Comparison of ENCODE assay signal across 16 cellular contexts in the genomic region with DNA sequence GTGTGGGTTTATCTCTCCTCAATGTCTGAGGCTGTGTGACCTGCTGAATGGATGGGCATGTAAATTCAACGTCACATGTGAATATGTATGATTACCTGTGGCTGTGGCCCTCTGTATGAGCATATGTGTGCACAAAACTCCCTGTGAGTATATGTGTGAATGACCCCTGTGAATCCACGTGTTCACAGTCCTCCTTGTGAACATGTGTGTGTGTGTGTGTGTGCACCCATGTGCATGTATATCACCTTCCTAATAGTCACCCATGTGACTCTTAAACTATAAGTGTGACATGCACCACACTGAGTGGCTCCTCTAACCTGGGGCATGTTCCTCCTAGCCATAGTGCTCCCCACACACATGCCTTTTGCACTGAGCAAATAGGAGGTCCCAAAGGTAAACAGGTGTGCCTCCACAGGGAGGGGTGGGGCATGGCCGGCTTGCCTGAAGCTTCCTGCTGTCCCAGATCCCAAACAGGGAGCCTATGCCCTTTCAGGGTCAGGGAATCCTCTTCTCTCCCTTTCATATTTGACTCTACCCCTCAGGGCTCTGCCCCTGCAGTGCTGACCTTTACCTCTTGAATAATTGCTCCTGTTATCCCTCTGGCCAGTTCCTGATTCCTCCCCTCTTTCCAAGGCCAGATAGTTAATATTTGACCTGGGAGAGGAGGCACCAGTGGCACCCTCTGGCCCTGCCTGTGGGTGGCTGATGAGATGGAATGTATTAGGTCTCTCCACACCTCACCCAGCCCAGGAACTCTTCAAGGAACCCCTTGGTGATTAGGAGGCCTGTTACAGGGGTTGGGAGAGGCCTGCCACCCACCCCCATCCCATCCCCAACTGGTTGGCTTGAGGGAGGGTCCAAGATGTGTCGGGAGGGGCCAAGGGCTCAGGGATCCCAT. TPM values are rescaled to one million over a fixed set of nuclear protein-coding genes. Genes with fewer than 3 reads are reported as not detected.
DNase-seq lines count a peak whose midpoint lies in the region; ATAC-seq and TF ChIP-seq lines count a peak whose summit lies in the region.
"Had no signal": no experiment of that assay in that cellular context is flagged by ENCODE, and none has a peak within 500 bp of the region (broad histone marks: within the 10 kb centered on the region; RNA-seq: fewer than 3 reads in every experiment).

No MANE protein-coding gene starts in this region.

- H3K36me3 Mint-ChIP-seq in activated CD4-positive, alpha-beta T cell treated with anti-CD3 and anti-CD28 coated beads, Interleukin-2, amount 10 ng/mL, durations not matched to agents 24 days and 14 days (ENCODE audit: low read depth), result peaks cover 2% of the 10 kb centered on the region
- peaks cover 4% of the 10 kb centered on the region for H3K36me3 Mint-ChIP-seq in brain
- H3K36me3 Mint-ChIP-seq in memory B cell, result no peaks in the 10 kb centered on the region
- H3K36me3 Mint-ChIP-seq in stimulated activated effector memory CD8-positive, alpha-beta T cell treated with anti-CD3 and anti-CD28 coated beads, Interleukin-12 subunit alpha, Interleukin-12 subunit beta, amount 100 ng/mL, for 72 hours, result no peaks in the 10 kb centered on the region

- peak overlapping the region; percentile 71 for H3K4me3 Mint-ChIP-seq in activated CD4-positive, alpha-beta T cell treated with anti-CD3 and anti-CD28 coated beads, Interleukin-2, amount 10 ng/mL, durations not matched to agents 24 days and 14 days
- H3K4me3 Mint-ChIP-seq in brain, result peak overlapping the region; percentile 78 to 87 (median 82)
- peak overlapping the region; percentile 77 for H3K4me3 Mint-ChIP-seq in memory B cell
- H3K4me3 Mint-ChIP-seq in stimulated activated effector memory CD8-positive, alpha-beta T cell treated with anti-CD3 and anti-CD28 coated beads, Interleukin-12 subunit alpha, Interleukin-12 subunit beta, amount 100 ng/mL, for 72 hours, result peak overlapping the region; percentile 60

- DNase-seq in activated CD4-positive, alpha-beta T cell treated with anti-CD3 and anti-CD28 coated beads, Interleukin-2, amount 10 ng/mL, durations not matched to agents 24 days and 14 days, result no peak
- no peak for DNase-seq in activated CD4-positive, alpha-beta T cell treated with anti-CD3 and anti-CD28 coated beads, Interleukin-2, amount 50 U/mL, for 1 hour
- no peak for DNase-seq in memory B cell (ENCODE audit: low spot score in 2 of 2)
- DNase-seq in stimulated activated effector memory CD8-positive, alpha-beta T cell treated with anti-CD3 and anti-CD28 coated beads, Interleukin-12 subunit alpha, Interleukin-12 subunit beta, amount 100 ng/mL, for 72 hours (ENCODE audit: low spot score in 2 of 2), result no peak
- DNase-seq in NCI-H1417 treated with DMSO at 0.1 percent for 48 hours (lab: John Stamatoyannopoulos, UW), result no peak
- DNase-seq in tibial artery, result no peak
- DNase-seq: 8988T; activated CD4-positive, alpha-beta T cell treated with anti-CD3 and anti-CD28 coated beads for 1 hour; EL; MV-4-11; NCI-H526 treated with DMSO at 0.1 percent for 48 hours; SHP77 treated with DMSO at 0.1 percent for 48 hours; substantia nigra had no signal

- no peak overlapping the region for H3K4me3 ChIP-seq in tibial artery

- no peaks in the 10 kb centered on the region for H3K9me3 Mint-ChIP-seq in activated CD4-positive, alpha-beta T cell treated with anti-CD3 and anti-CD28 coated beads, Interleukin-2, amount 10 ng/mL, durations not matched to agents 24 days and 14 days
- no peaks in the 10 kb centered on the region for H3K9me3 Mint-ChIP-seq in brain
- H3K9me3 Mint-ChIP-seq in memory B cell, result no peaks in the 10 kb centered on the region
- H3K9me3 Mint-ChIP-seq in stimulated activated effector memory CD8-positive, alpha-beta T cell treated with anti-CD3 and anti-CD28 coated beads, Interleukin-12 subunit alpha, Interleukin-12 subunit beta, amount 100 ng/mL, for 72 hours, result no peaks in the 10 kb centered on the region

- peaks cover 0 to 15% (median 14%) of the 10 kb centered on the region in 4 donors for H3K4me1 ChIP-seq in tibial artery

- H3K27me3 ChIP-seq in tibial artery, result peaks cover 0 to 13% of the 10 kb centered on the region in 2 donors

- ATAC-seq in memory B cell (ENCODE audit: low read depth) (no peak), GM21737 (IDR thresholded peaks at IDR 0.05; ENCODE audit: unreplicated experiment) (no peak)
- peak; percentile 11 for ATAC-seq in stimulated activated effector memory CD8-positive, alpha-beta T cell treated with anti-CD3 and anti-CD28 coated beads, Interleukin-12 subunit alpha, Interleukin-12 subunit beta, amount 100 ng/mL, for 72 hours

- peaks cover 6% of the 10 kb centered on the region for H3K4me1 Mint-ChIP-seq in activated CD4-positive, alpha-beta T cell treated with anti-CD3 and anti-CD28 coated beads, Interleukin-2, amount 10 ng/mL, durations not matched to agents 24 days and 14 days
- H3K4me1 Mint-ChIP-seq in brain, result peaks cover 28% of the 10 kb centered on the region
- peaks cover 21% of the 10 kb centered on the region for H3K4me1 Mint-ChIP-seq in memory B cell
- H3K4me1 Mint-ChIP-seq in stimulated activated effector memory CD8-positive, alpha-beta T cell treated with anti-CD3 and anti-CD28 coated beads, Interleukin-12 subunit alpha, Interleukin-12 subunit beta, amount 100 ng/mL, for 72 hours, result peaks cover 27% of the 10 kb centered on the region

- peaks cover 6% of the 10 kb centered on the region for H3K27me3 Mint-ChIP-seq in activated CD4-positive, alpha-beta T cell treated with anti-CD3 and anti-CD28 coated beads, Interleukin-2, amount 10 ng/mL, durations not matched to agents 24 days and 14 days
- H3K27me3 Mint-ChIP-seq in brain (peaks cover 8% of the 10 kb centered on the region), memory B cell (no peaks in the 10 kb centered on the region)

- H3K27ac Mint-ChIP-seq in activated CD4-positive, alpha-beta T cell treated with anti-CD3 and anti-CD28 coated beads, Interleukin-2, amount 10 ng/mL, durations not matched to agents 24 days and 14 days, result no peak overlapping the region
- H3K27ac Mint-ChIP-seq in brain, result peak overlapping the region; percentile 35 to 73 (median 70)
- H3K27ac Mint-ChIP-seq in memory B cell, result no peak overlapping the region
- H3K27ac Mint-ChIP-seq in stimulated activated effector memory CD8-positive, alpha-beta T cell treated with anti-CD3 and anti-CD28 coated beads, Interleukin-12 subunit alpha, Interleukin-12 subunit beta, amount 100 ng/mL, for 72 hours, result no peak overlapping the region

- H3K9me3 ChIP-seq in tibial artery, result no peaks in the 10 kb centered on the region

- intact Hi-C loops in activated CD4-positive, alpha-beta T cell treated with anti-CD3 and anti-CD28 coated beads, Interleukin-2, amount 10 ng/mL, durations not matched to agents 24 days and 14 days (cut with micrococcal nuclease), result no loop called here
- intact Hi-C loops in tibial artery (cut with DNase I; ENCODE audit: low total_unique reads), result no loop called here

- H3K36me3 ChIP-seq in tibial artery, result peaks cover 0 to under 1% (median 0%) of the 10 kb centered on the region in 3 donors

- TF ChIP-seq CTCF in brain (conservative IDR thresholded peaks at IDR 0.05) (no peak), tibial artery (IDR thresholded peaks at IDR 0.05) (no peak)

- no peak overlapping the region for H3K27ac ChIP-seq in tibial artery
- H3K27ac ChIP-seq: HL-60 had no signal

RNA-seq across cellular contexts. Expression of gene SEMA4G, which starts 1.9 kb away (rescaled TPM):
- 1.4 and 1.8 TPM in 2 replicates for total RNA-seq in activated CD4-positive, alpha-beta T cell treated with anti-CD3 and anti-CD28 coated beads, Interleukin-2, amount 10 ng/mL, durations not matched to agents 24 days and 14 days
- 8.4 TPM for polyA plus RNA-seq in brain (ENCODE audit: insufficient read depth, low read depth, low replicate concordance)

RNA-seq across cellular contexts. Expression of gene MRPL43, which starts 16.1 kb away (rescaled TPM):
- total RNA-seq in activated CD4-positive, alpha-beta T cell treated with anti-CD3 and anti-CD28 coated beads, Interleukin-2, amount 10 ng/mL, durations not matched to agents 24 days and 14 days, result 53.4 and 59.5 TPM in 2 replicates
- polyA plus RNA-seq in brain (ENCODE audit: insufficient read depth, low read depth, low replicate concordance), result 126 TPM

RNA-seq across cellular contexts. Expression of gene TWNK, which starts 16.2 kb away (rescaled TPM):
- 41.1 and 42.1 TPM in 2 replicates for total RNA-seq in activated CD4-positive, alpha-beta T cell treated with anti-CD3 and anti-CD28 coated beads, Interleukin-2, amount 10 ng/mL, durations not matched to agents 24 days and 14 days
- 9.2 TPM for polyA plus RNA-seq in brain (ENCODE audit: insufficient read depth, low read depth, low replicate concordance)

RNA-seq across cellular contexts. Expression of gene LZTS2, which starts 28.4 kb away (rescaled TPM):
- 21.8 and 22.7 TPM in 2 replicates for total RNA-seq in activated CD4-positive, alpha-beta T cell treated with anti-CD3 and anti-CD28 coated beads, Interleukin-2, amount 10 ng/mL, durations not matched to agents 24 days and 14 days
- 54.6 TPM for polyA plus RNA-seq in brain (ENCODE audit: insufficient read depth, low read depth, low replicate concordance)

RNA-seq across cellular contexts. Expression of gene SLF2, which starts 58.4 kb away (rescaled TPM):
- 34.9 and 35.3 TPM in 2 replicates for total RNA-seq in activated CD4-positive, alpha-beta T cell treated with anti-CD3 and anti-CD28 coated beads, Interleukin-2, amount 10 ng/mL, durations not matched to agents 24 days and 14 days
- 6.9 TPM for polyA plus RNA-seq in brain (ENCODE audit: insufficient read depth, low read depth, low replicate concordance)

Comparison
In these comparisons a context has a peak if more than half of its experiments do, and no peak if none do; other contexts are left out.
1. H3K27ac Mint-ChIP-seq: peak in brain (5 of 5); none in activated CD4-positive, alpha-beta T cell treated with anti-CD3 and anti-CD28 coated beads, Interleukin-2, amount 10 ng/mL, durations not matched to agents 24 days and 14 days (single experiment), memory B cell (single experiment) and stimulated activated effector memory CD8-positive, alpha-beta T cell treated with anti-CD3 and anti-CD28 coated beads, Interleukin-12 subunit alpha, Interleukin-12 subunit beta, amount 100 ng/mL, for 72 hours (single experiment).
2. Peak in every context shown above with its lines, with median percentiles within 50 percentile points of each other: H3K4me3 Mint-ChIP-seq.